ENCODE assay signal across 18 cellular contexts in the genomic region with DNA sequence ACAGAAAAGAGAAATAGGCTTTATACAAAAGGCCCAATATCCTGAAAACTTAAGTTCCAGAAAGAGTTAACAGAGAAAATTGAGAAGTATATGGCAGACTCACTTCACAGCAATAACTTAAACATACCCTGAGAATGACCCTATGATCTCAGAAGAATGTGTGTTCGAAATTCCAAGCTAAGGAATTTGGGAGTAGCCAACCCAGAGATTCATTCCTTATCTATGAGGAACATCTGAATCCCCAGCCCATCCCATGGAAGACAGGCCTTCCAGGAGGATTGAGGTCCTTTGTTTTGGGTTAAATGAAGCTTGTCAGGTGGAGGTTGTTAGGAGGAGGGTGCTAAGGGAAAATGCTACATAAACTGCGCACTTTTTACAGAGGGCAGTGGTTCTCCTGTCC. TPM values are rescaled to one million over a fixed set of nuclear protein-coding genes. Genes with fewer than 3 reads are reported as not detected.
A peak's percentile ranks its signal among the peaks of the same experiment; 100 is the strongest.
DNase-seq lines count a peak whose midpoint lies in the region; ATAC-seq, FAIRE-seq and TF ChIP-seq lines count a peak whose summit lies in the region.
"Had no signal": no experiment of that assay in that cellular context is flagged by ENCODE, and none has a peak within 500 bp of the region (broad histone marks: within the 10 kb centered on the region; RNA-seq: fewer than 3 reads in every experiment).

No MANE protein-coding gene starts in this region.

- peaks cover 3% of the 10 kb centered on the region for H3K4me1 Mint-ChIP-seq in neural progenitor cell

- ATAC-seq in GM18867 (IDR thresholded peaks at IDR 0.05; ENCODE audit: unreplicated experiment) (no peak), GM19463 (IDR thresholded peaks at IDR 0.05; ENCODE audit: unreplicated experiment) (no peak)

- H3K9ac ChIP-seq in neural progenitor cell = no peak overlapping the region

- no peak for TF ChIP-seq CTCF in bronchial epithelial cell (IDR thresholded peaks at IDR 0.05; ENCODE audit: insufficient read depth, low read length, severe bottlenecking)
- no peak for TF ChIP-seq CTCF in neural progenitor cell (IDR thresholded peaks at IDR 0.05)

- no peak overlapping the region for H3K4me2 ChIP-seq in neural progenitor cell

- H3K36me3 Mint-ChIP-seq in neural progenitor cell = no peaks in the 10 kb centered on the region
- H3K36me3 Mint-ChIP-seq: activated naive CD8-positive, alpha-beta T cell treated with anti-CD3 and anti-CD28 coated beads for 36 hours had no signal

- no peaks in the 10 kb centered on the region for H3K4me1 ChIP-seq in neural progenitor cell

- H3F3A ChIP-seq in neural progenitor cell (ENCODE audit: low read depth) = no peaks in the 10 kb centered on the region

- no peaks in the 10 kb centered on the region for H3K9me3 Mint-ChIP-seq in neural progenitor cell
- H3K9me3 Mint-ChIP-seq: activated naive CD8-positive, alpha-beta T cell treated with anti-CD3 and anti-CD28 coated beads for 36 hours had no signal

- DNase-seq in EH (ENCODE audit: low read depth) (peak; percentile 80), LoVo (ENCODE audit: low spot score) (peak; percentile 62), bronchial epithelial cell (ENCODE audit: low read depth) (peak; percentile 54), neural progenitor cell (ENCODE audit: low spot score) (no peak), GM12892 (ENCODE audit: insufficient read length) (no peak), COLO668 (lab: John Stamatoyannopoulos, UW; ENCODE audit: unreplicated experiment) (no peak)
- DNase-seq: activated naive CD8-positive, alpha-beta T cell treated with anti-CD3 and anti-CD28 coated beads for 36 hours; caudate nucleus; effector memory CD4-positive, alpha-beta T cell; NCI-H187; NCI-H748 treated with DMSO at 0.1 percent for 48 hours; RPMI8226; stimulated activated CD4-positive, alpha-beta T cell treated with anti-CD3 and anti-CD28 coated beads, Interleukin-4, amount 100 ng/mL, for 1 hour; transverse colon had no signal

- H3K27ac ChIP-seq in neural progenitor cell = no peak overlapping the region
- H3K27ac ChIP-seq: right atrium auricular region, transverse colon had no signal

- no peak for TF ChIP-seq POLR2A in GM12892 (IDR thresholded peaks at IDR 0.05; ENCODE audit: low read depth, low read length)

- FAIRE-seq in bronchial epithelial cell (lab: Jason Lieb, UNC) (no peak), GM12892 (lab: Jason Lieb, UNC) (no peak)
- FAIRE-seq: frontal cortex had no signal

- no peaks in the 10 kb centered on the region for H4K20me1 ChIP-seq in neural progenitor cell (ENCODE audit: low read depth)

- H3K36me3 ChIP-seq in bronchial epithelial cell (ENCODE audit: control insufficient read depth, insufficient read depth, low read length) = no peaks in the 10 kb centered on the region
- H3K36me3 ChIP-seq in neural progenitor cell = no peaks in the 10 kb centered on the region
- H3K36me3 ChIP-seq: right atrium auricular region, transverse colon had no signal

- H3K27me3 ChIP-seq in bronchial epithelial cell (ENCODE audit: control insufficient read depth, insufficient read depth, low read length) (no peaks in the 10 kb centered on the region), neural progenitor cell (no peaks in the 10 kb centered on the region)
- H3K27me3 ChIP-seq: right atrium auricular region, transverse colon had no signal

- H3K4me3 ChIP-seq in bronchial epithelial cell (ENCODE audit: low read depth, low read length) (no peak overlapping the region), neural progenitor cell (no peak overlapping the region)
- H3K4me3 ChIP-seq: right atrium auricular region, transverse colon had no signal

- no peaks in the 10 kb centered on the region for H3K79me2 ChIP-seq in neural progenitor cell (ENCODE audit: low read depth)

- H2AFZ ChIP-seq in neural progenitor cell (replicated peaks) = peak overlapping the region; percentile 54

- H3K4me3 Mint-ChIP-seq in neural progenitor cell = no peak overlapping the region
- H3K4me3 Mint-ChIP-seq: activated naive CD8-positive, alpha-beta T cell treated with anti-CD3 and anti-CD28 coated beads for 36 hours had no signal

- no peaks in the 10 kb centered on the region for H3K27me3 Mint-ChIP-seq in neural progenitor cell (ENCODE audit: insufficient read depth, low read depth)
- H3K27me3 Mint-ChIP-seq: activated naive CD8-positive, alpha-beta T cell treated with anti-CD3 and anti-CD28 coated beads for 36 hours had no signal

- no peaks in the 10 kb centered on the region for H3K9me3 ChIP-seq in neural progenitor cell (ENCODE audit: low read depth)
- H3K9me3 ChIP-seq: right atrium auricular region, transverse colon had no signal

- H3K27ac Mint-ChIP-seq in neural progenitor cell = no peak overlapping the region
- H3K27ac Mint-ChIP-seq: activated naive CD8-positive, alpha-beta T cell treated with anti-CD3 and anti-CD28 coated beads for 36 hours had no signal

RNA-seq across cellular contexts. Expression of a gene that starts 7.5 kb away (rescaled TPM):
- total RNA-seq in bronchial epithelial cell (26.9 and 28.7 TPM in 2 replicates), neural progenitor cell (ENCODE audit: low replicate concordance) (26.8 and 34.5 TPM in 2 replicates)
- 28.3 TPM for polyA plus RNA-seq in GM12892 (2012; ENCODE audit: missing spikeins)

Comparison
In these comparisons a context has a peak if more than half of its experiments do, and no peak if none do; other contexts are left out.
1. DNase-seq: peak in EH (single experiment), LoVo (single experiment) and bronchial epithelial cell (single experiment); none in neural progenitor cell (single experiment), GM12892 (single experiment) and COLO668 (single experiment).